8 cellular contexts compared by ENCODE assay signal in the genomic region with DNA sequence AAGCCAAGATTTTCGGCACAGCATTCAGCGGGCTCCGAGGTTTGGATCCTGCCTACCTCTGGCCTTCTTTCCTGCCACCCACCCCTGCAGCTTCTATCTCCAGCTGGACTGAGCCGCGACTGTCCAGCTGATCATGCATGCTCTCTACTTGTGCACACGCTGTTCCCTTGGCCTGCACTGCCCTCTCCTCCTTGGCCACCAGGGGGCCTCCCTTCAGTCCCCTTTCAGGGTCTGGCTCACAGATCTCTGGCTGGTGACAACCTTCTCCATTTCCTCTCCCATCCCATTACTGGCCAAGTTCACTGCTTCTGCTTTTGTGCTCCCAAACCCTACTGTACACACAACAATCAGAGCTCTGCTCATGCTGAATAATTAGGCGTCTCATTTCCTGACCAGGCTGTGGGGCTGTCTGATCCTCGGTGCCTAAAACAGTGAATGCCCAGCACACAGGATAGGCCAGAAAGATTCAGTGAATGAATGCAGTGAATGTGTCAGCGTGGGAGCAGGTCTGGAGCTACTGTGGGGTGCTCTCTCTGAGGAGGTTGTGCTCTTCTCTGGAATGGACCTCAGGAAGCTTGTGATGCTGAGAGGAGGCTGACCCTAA.
A peak's percentile ranks its signal among the peaks of the same experiment; 100 is the strongest.
DNase-seq lines count a peak whose midpoint lies in the region; ATAC-seq and TF ChIP-seq lines count a peak whose summit lies in the region.

No MANE protein-coding gene starts in this region.

- TF ChIP-seq CTCF in prostate gland (IDR thresholded peaks at IDR 0.05), result peak in 3 of 4 experiments; percentile 52 to 62 (median 56)

- H3K36me3 ChIP-seq in BLaER1 (peaks cover 28% of the 10 kb centered on the region; the same call in 1 of the 2 replicates), prostate gland (no peaks in the 10 kb centered on the region)

- H3K27ac ChIP-seq in BLaER1 (peak overlapping the region; percentile 23; the same call in 1 of the 2 replicates), prostate gland (no peak overlapping the region)

- intact Hi-C loops in prostate gland (cut with DNase I), result loop anchor here (10.0 kb wide), 1 partner anchor 276 kb away; no protein-coding TSS in a partner anchor

- ATAC-seq in GM18867 (IDR thresholded peaks at IDR 0.05; ENCODE audit: unreplicated experiment) (peak; percentile 98), HG03066 (IDR thresholded peaks at IDR 0.05; ENCODE audit: low read depth, unreplicated experiment) (peak; percentile 79), HG02571 (IDR thresholded peaks at IDR 0.05; ENCODE audit: unreplicated experiment) (no peak)

- H4K20me1 ChIP-seq in BLaER1, result no peaks in the 10 kb centered on the region

- peak overlapping the region; percentile 79 for H3K4me2 ChIP-seq in BLaER1

- no peak for TF ChIP-seq POLR2A in prostate gland (IDR thresholded peaks at IDR 0.05)

- H3K4me1 ChIP-seq in BLaER1, result peaks cover 51% of the 10 kb centered on the region
- H3K4me1 ChIP-seq in prostate gland (replicated peaks), result peaks cover 11% of the 10 kb centered on the region

- 69% methylated on average over 9 of the region's 9 CpGs for WGBS in prostate gland

- H3K9me3 ChIP-seq in BLaER1 (no peaks in the 10 kb centered on the region), prostate gland (no peaks in the 10 kb centered on the region)

- H3K27me3 ChIP-seq in BLaER1, result no peaks in the 10 kb centered on the region
- no peaks in the 10 kb centered on the region for H3K27me3 ChIP-seq in prostate gland (replicated peaks; ENCODE audit: insufficient read depth)

- H3K4me3 ChIP-seq in BLaER1, result no peak overlapping the region
- H3K4me3 ChIP-seq in prostate gland, result no peak overlapping the region

- DNase-seq in NCI-H510A treated with DMSO at 0.1 percent for 48 hours (lab: John Stamatoyannopoulos, UW), result peak; percentile 64
- DNase-seq in activated CD8-positive, alpha-beta memory T cell treated with anti-CD3 and anti-CD28 coated beads, Interleukin-2, amount 50 U/mL, for 48 hours, result peak; percentile 73
- DNase-seq in glomerular visceral epithelial cell (ENCODE audit: extremely low spot score), result peak; percentile 43
- DNase-seq in prostate gland (ENCODE audit: low spot score), result no peak

- H3K9ac ChIP-seq in BLaER1, result no peak overlapping the region
